In the genomic region with DNA sequence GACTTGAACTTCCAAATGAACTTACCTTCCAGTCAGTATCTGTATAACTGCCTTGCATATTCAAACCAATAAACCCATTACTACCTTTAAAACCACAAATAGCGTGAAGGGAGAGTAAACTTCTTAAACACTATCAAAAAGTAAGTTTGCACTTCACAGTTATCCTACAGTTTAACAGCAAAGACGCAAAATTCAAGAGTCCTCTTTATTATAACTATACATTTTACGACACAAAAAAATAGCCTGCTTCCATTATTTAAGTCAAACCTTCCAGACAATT, we compare ENCODE assay signal across 9 cellular contexts. TPM values are rescaled to one million over a fixed set of nuclear protein-coding genes. Genes with fewer than 3 reads are reported as not detected.
A peak's percentile ranks its signal among the peaks of the same experiment; 100 is the strongest.
DNase-seq lines count a peak whose midpoint lies in the region; ATAC-seq and TF ChIP-seq lines count a peak whose summit lies in the region.
"Had no signal": no experiment of that assay in that cellular context is flagged by ENCODE, and none has a peak within 500 bp of the region (broad histone marks: within the 10 kb centered on the region; RNA-seq: fewer than 3 reads in every experiment).

No MANE protein-coding gene starts in this region.

- no peak overlapping the region for H3K27ac ChIP-seq in H9 (ENCODE audit: insufficient read length, low read depth, low read length)
- H3K27ac ChIP-seq in liver (ENCODE audit: low read depth in 1 of 2, low read length in 2 of 2) = peak overlapping the region in 1 of 2 donors; percentile 44

- no peak overlapping the region for H2BK20ac ChIP-seq in H9 (ENCODE audit: low read depth, low read length, poor library complexity, severe bottlenecking)

- no peak overlapping the region for H2BK12ac ChIP-seq in H9 (ENCODE audit: insufficient read length, low read depth, low read length)

- no peak overlapping the region for H4K8ac ChIP-seq in H9 (replicated peaks; ENCODE audit: insufficient read length, low read depth, low read length)

- no peak overlapping the region for H3K9ac ChIP-seq in H9 (ENCODE audit: extremely low read depth, insufficient read length, low read length)
- H3K9ac ChIP-seq in liver (ENCODE audit: low read depth in 1 of 2, low read length in 2 of 2) = no peak overlapping the region

- no peak overlapping the region for H4K5ac ChIP-seq in H9 (ENCODE audit: insufficient read length, low read depth, low read length)

- peak overlapping the region; percentile 36 for H3K4me2 ChIP-seq in H9 (ENCODE audit: insufficient read depth, insufficient read length, low read length)

- H3K23me2 ChIP-seq in H9 (ENCODE audit: insufficient read length, low read depth, low read length, poor library complexity, severe bottlenecking) = peaks cover 3% of the 10 kb centered on the region

- in situ Hi-C loops in ACHN (cut with HindIII; ENCODE audit: low pct_ligation_motif_present, low pct_unique_long_range_greater_than_20kb, low sequenced_read_pairs) = no loop called here

- no peaks in the 10 kb centered on the region; a peak in 1 of 5 replicates for H3K9me3 Mint-ChIP-seq in H9
- no peaks in the 10 kb centered on the region for H3K9me3 Mint-ChIP-seq in activated naive CD8-positive, alpha-beta T cell (ENCODE audit: low read depth)

- H3K23ac ChIP-seq in H9 (ENCODE audit: insufficient read length, low read depth, low read length) = no peak overlapping the region

- H3K4ac ChIP-seq in H9 (ENCODE audit: low read depth, low read length) = no peak overlapping the region

- no peak overlapping the region for H4K91ac ChIP-seq in H9 (ENCODE audit: insufficient read length, low read depth, low read length)

- no peaks in the 10 kb centered on the region for H4K20me1 ChIP-seq in H9 (ENCODE audit: control insufficient read depth, insufficient read depth, insufficient read length)

- TF ChIP-seq RAD21 in liver (IDR thresholded peaks at IDR 0.05) = no peak

- H2BK5ac ChIP-seq in H9 (ENCODE audit: insufficient read length, low read length) = no peak overlapping the region

- peak overlapping the region; percentile 90 to 92 for H3K4me3 Mint-ChIP-seq in H9
- H3K4me3 Mint-ChIP-seq in activated naive CD8-positive, alpha-beta T cell = peak overlapping the region; percentile 98

- H3K4me1 Mint-ChIP-seq in H9 = peaks cover 21 to 28% of the 10 kb centered on the region in 2 experiments
- peaks cover 56% of the 10 kb centered on the region for H3K4me1 Mint-ChIP-seq in activated naive CD8-positive, alpha-beta T cell (ENCODE audit: low read depth)

- no peaks in the 10 kb centered on the region for H3K27me3 Mint-ChIP-seq in H9 (ENCODE audit: low read depth)
- no peaks in the 10 kb centered on the region for H3K27me3 Mint-ChIP-seq in activated naive CD8-positive, alpha-beta T cell

- DNase-seq in ACHN (peak; percentile 13), H9 (no peak), activated gamma-delta T cell (lab: John Stamatoyannopoulos, UW) (no peak), activated gamma-delta T cell treated with Interleukin-2 at 50 U/mL for 16 hours (no peak)
- DNase-seq: NCI-H446 treated with DMSO at 0.1 percent for 48 hours had no signal

- peak overlapping the region in 1 of 3 donors; percentile 17 for H3K4me3 ChIP-seq in liver (ENCODE audit: low read depth in 1 of 3, low read length in 3 of 3)

- no peaks in the 10 kb centered on the region for H3K36me3 ChIP-seq in liver (ENCODE audit: control insufficient read depth in 4 of 4, insufficient read depth in 3 of 4, low read depth in 1 of 4, low read length in 3 of 4)

- peaks cover 0 to 1% (median 0%) of the 10 kb centered on the region in 3 experiments; a peak in 1 of 7 replicates for H3K36me3 Mint-ChIP-seq in H9 (ENCODE audit: insufficient read depth in 1 of 3, low read depth in 3 of 3)
- H3K36me3 Mint-ChIP-seq in activated naive CD8-positive, alpha-beta T cell = no peaks in the 10 kb centered on the region

- H2AK5ac ChIP-seq in H9 (ENCODE audit: insufficient read length, low read length) = no peak overlapping the region

- TF ChIP-seq CTCF in H9 (conservative IDR thresholded peaks at IDR 0.05) (no peak), liver (IDR thresholded peaks at IDR 0.05; ENCODE audit: low read depth, low read length, missing input control) (no peak)

- peak overlapping the region in 1 of 3 experiments; percentile 74; a peak in 1 of 7 replicates for H3K27ac Mint-ChIP-seq in H9
- peak overlapping the region; percentile 97 for H3K27ac Mint-ChIP-seq in activated naive CD8-positive, alpha-beta T cell

- no peak overlapping the region for H3T11ph ChIP-seq in H9 (ENCODE audit: low read length)

- H2BK120ac ChIP-seq in H9 (ENCODE audit: low read depth, low read length, poor library complexity, severe bottlenecking) = no peak overlapping the region

- H3K56ac ChIP-seq in H9 (ENCODE audit: insufficient read length, low read depth, low read length) = no peak overlapping the region

- H3K18ac ChIP-seq in H9 (ENCODE audit: insufficient read length, low read depth, low read length) = no peak overlapping the region

- peaks cover 22% of the 10 kb centered on the region; the same call in 1 of the 2 replicates for H3K79me2 ChIP-seq in H9 (ENCODE audit: insufficient read depth, low read length)

- no peak overlapping the region for H3K14ac ChIP-seq in H9 (ENCODE audit: insufficient read depth, low read length)

- H3K27me3 ChIP-seq in H9 (ENCODE audit: insufficient read depth, low read length) = no peaks in the 10 kb centered on the region
- H3K27me3 ChIP-seq in liver (ENCODE audit: control insufficient read depth in 4 of 4, insufficient read depth in 4 of 4, low read length in 3 of 4) = no peaks in the 10 kb centered on the region

- H2AFZ ChIP-seq in H9 (ENCODE audit: low read length) = no peak overlapping the region

- 100% methylated on average over 1 of the region's 3 CpGs for WGBS in H9 (ENCODE audit: extremely low coverage, insufficient read length, low lambda C conversion rate)
- 52% methylated on average over 3 of the region's 3 CpGs for WGBS in liver

- peaks cover 4% of the 10 kb centered on the region for H3K79me1 ChIP-seq in H9 (ENCODE audit: insufficient read depth, low read depth, low read length, poor library complexity, severe bottlenecking)

- H3K4me1 ChIP-seq in H9 (ENCODE audit: insufficient read depth, low read length) (0 out of 2 replicates have a peak, but pooled peaks cover 2% of the 10 kb centered on the region), liver (ENCODE audit: control insufficient read depth in 4 of 4, insufficient read depth in 4 of 4, low read length in 3 of 4) (peaks cover 6 to 34% (median 14%) of the 10 kb centered on the region in 4 donors)

- H2BK15ac ChIP-seq in H9 (ENCODE audit: low read depth, low read length) = no peak overlapping the region

- no peak for ATAC-seq in HG02970 (IDR thresholded peaks at IDR 0.05; ENCODE audit: low FRiP score, unreplicated experiment)
- no peak for ATAC-seq in GM18870 (IDR thresholded peaks at IDR 0.05; ENCODE audit: unreplicated experiment)

- no peaks in the 10 kb centered on the region for H3K9me3 ChIP-seq in H9 (ENCODE audit: control insufficient read depth, low read depth, low read length)
- H3K9me3 ChIP-seq in liver (ENCODE audit: control insufficient read depth in 4 of 4, low read length in 3 of 4) = no peaks in the 10 kb centered on the region

TF ChIP-seq in liver, 16 proteins besides CTCF, POLR2A, EP300 and RAD21:
- TF ChIP-seq GABPA (IDR thresholded peaks at IDR 0.05 in 1 of 2, conservative IDR thresholded peaks at IDR 0.05 in 1 of 2) (no peak), YY1 (IDR thresholded peaks at IDR 0.05) (peak; percentile 6)

RNA-seq across cellular contexts. Expression of a gene that starts 1.8 kb away (rescaled TPM):
- total RNA-seq in H9 (2021) = 89.5 and 93.1 TPM in 2 replicates
- 10 to 100 TPM; 11.8 to 34.1 TPM for total RNA-seq in liver
- 1 to 10 TPM; 4.3 to 6.7 TPM for polyA plus RNA-seq in liver

RNA-seq across cellular contexts. Expression of a gene that starts 48.3 kb away (rescaled TPM):
- total RNA-seq in H9 (2021) (16.5 and 16.6 TPM in 2 replicates), liver (100 to 1,000 TPM in 1 of 2 donors, 10 to 100 TPM in 1; 26.1 to 135 TPM)
- polyA plus RNA-seq in liver = 10 to 100 TPM; 72.2 to 86.9 TPM
